ENCODE assay signal across 14 cellular contexts in genomic region chr7:131733604-131734003, GRCh38.
DNase-seq lines count a peak whose midpoint lies in the region; ATAC-seq, FAIRE-seq and TF ChIP-seq lines count a peak whose summit lies in the region.
"Had no signal": no experiment of that assay in that cellular context is flagged by ENCODE, and none has a peak within 500 bp of the region (broad histone marks: within the 10 kb centered on the region; RNA-seq: fewer than 3 reads in every experiment).

No MANE protein-coding gene starts in this region.

- H3K4me3 Mint-ChIP-seq in GM23338, result no peak overlapping the region
- no peak overlapping the region for H3K4me3 Mint-ChIP-seq in H9
- no peak overlapping the region for H3K4me3 Mint-ChIP-seq in type B pancreatic cell
- no peak overlapping the region for H3K4me3 Mint-ChIP-seq in T-helper 17 cell
- H3K4me3 Mint-ChIP-seq in stimulated activated naive CD8-positive, alpha-beta T cell treated with anti-CD3 and anti-CD28 coated beads, Interleukin-15, amount 100 ng/mL, for 72 hours, result no peak overlapping the region
- H3K4me3 Mint-ChIP-seq: B cell; CD8-positive, alpha-beta T cell; HFFc6 had no signal

- H3K14ac ChIP-seq in H9 (ENCODE audit: insufficient read depth, low read length) (0 out of 2 replicates have a peak overlapping the region, but pooled peaks have one; percentile 16), H1 (ENCODE audit: insufficient read length) (no peak overlapping the region)

- H3K36me3 Mint-ChIP-seq in GM23338 (ENCODE audit: low read depth) (peaks cover 4% of the 10 kb centered on the region; the same call in 1 of the 3 replicates), H9 (ENCODE audit: insufficient read depth in 1 of 3, low read depth in 3 of 3) (peaks cover 0 to 5% (median 5%) of the 10 kb centered on the region in 3 experiments; a peak in 4 of 7 replicates), type B pancreatic cell (no peaks in the 10 kb centered on the region), T-helper 17 cell (ENCODE audit: low read depth) (no peaks in the 10 kb centered on the region)
- H3K36me3 Mint-ChIP-seq: CD8-positive, alpha-beta T cell had no signal

- H3K79me1 ChIP-seq in H9 (ENCODE audit: insufficient read depth, low read depth, low read length, poor library complexity, severe bottlenecking), result no peaks in the 10 kb centered on the region
- H3K79me1 ChIP-seq in H1 (ENCODE audit: low read depth, low read length), result no peaks in the 10 kb centered on the region

- H4K20me1 ChIP-seq in GM23338 (replicated peaks; ENCODE audit: insufficient read depth) (no peaks in the 10 kb centered on the region), H9 (ENCODE audit: control insufficient read depth, insufficient read depth, insufficient read length) (no peaks in the 10 kb centered on the region), H1 (replicated peaks in 1 of 2; ENCODE audit: control insufficient read depth in 1 of 2, insufficient read depth in 2 of 2, low read length in 2 of 2) (no peaks in the 10 kb centered on the region)
- H4K20me1 ChIP-seq: BLaER1 treated with 17β-estradiol and CSF1 and Interleukin-3, amounts not matched to agents 10 nM and 100 nM had no signal

- POLR2A ChIA-PET in H1 (lab: Charles Lee; ENCODE audit: partially characterized antibody), result no interaction called here

- WGBS in H9 (ENCODE audit: extremely low coverage, insufficient read length, low lambda C conversion rate), result no CpG with 5 or more reads among the region's 6 CpGs
- WGBS in H1 (ENCODE audit: extremely low coverage in 1 of 2, insufficient coverage in 1 of 2, insufficient read length in 1 of 2, insufficient replicate concordance in 2 of 2, low coverage in 1 of 2, low lambda C conversion rate in 2 of 2, missing lambda C conversion rate in 1 of 2), 2 experiments, result 79% methylated on average over 6 of the region's 6 CpGs; no CpG with 5 or more reads in 1 of the 2 experiments

- H3K27ac Mint-ChIP-seq in GM23338, result no peak overlapping the region
- peak overlapping the region in 1 of 3 experiments; percentile 53; a peak in 1 of 7 replicates for H3K27ac Mint-ChIP-seq in H9
- H3K27ac Mint-ChIP-seq in type B pancreatic cell, result no peak overlapping the region
- H3K27ac Mint-ChIP-seq in T-helper 17 cell, result no peak overlapping the region
- H3K27ac Mint-ChIP-seq in stimulated activated naive CD8-positive, alpha-beta T cell treated with anti-CD3 and anti-CD28 coated beads, Interleukin-15, amount 100 ng/mL, for 72 hours, result no peak overlapping the region
- H3K27ac Mint-ChIP-seq: B cell; CD8-positive, alpha-beta T cell; HFFc6 had no signal

- H3K27ac ChIP-seq in GM23338 (ENCODE audit: low read depth), result no peak overlapping the region
- no peak overlapping the region for H3K27ac ChIP-seq in H9 (ENCODE audit: insufficient read length, low read depth, low read length)
- no peak overlapping the region for H3K27ac ChIP-seq in H1 (ENCODE audit: low read depth, low read length)
- H3K27ac ChIP-seq: BLaER1 treated with 17β-estradiol and CSF1 and Interleukin-3, amounts not matched to agents 10 nM and 100 nM had no signal

- H2AK5ac ChIP-seq in H9 (ENCODE audit: insufficient read length, low read length), result no peak overlapping the region
- no peak overlapping the region for H2AK5ac ChIP-seq in H1 (ENCODE audit: low read depth, low read length)

- H3T11ph ChIP-seq in H9 (ENCODE audit: low read length), result no peak overlapping the region

- H4K91ac ChIP-seq in H9 (ENCODE audit: insufficient read length, low read depth, low read length) (no peak overlapping the region), H1 (replicated peaks; ENCODE audit: insufficient read length, low read length) (no peak overlapping the region)

- H2AFZ ChIP-seq in GM23338, result 0 out of 2 replicates have a peak overlapping the region, but pooled peaks have one; percentile 52
- H2AFZ ChIP-seq in H9 (ENCODE audit: low read length), result no peak overlapping the region
- H2AFZ ChIP-seq in H1 (ENCODE audit: low read length), result no peak overlapping the region

- no peak overlapping the region for H3K23ac ChIP-seq in H9 (ENCODE audit: insufficient read length, low read depth, low read length)
- H3K23ac ChIP-seq in H1 (ENCODE audit: insufficient read length), result no peak overlapping the region

- peaks cover 22% of the 10 kb centered on the region for H3K4me1 Mint-ChIP-seq in GM23338
- peaks cover 17 to 25% of the 10 kb centered on the region in 2 experiments for H3K4me1 Mint-ChIP-seq in H9
- H3K4me1 Mint-ChIP-seq in type B pancreatic cell (ENCODE audit: unreplicated experiment), result no peaks in the 10 kb centered on the region
- no peaks in the 10 kb centered on the region for H3K4me1 Mint-ChIP-seq in T-helper 17 cell
- no peaks in the 10 kb centered on the region for H3K4me1 Mint-ChIP-seq in stimulated activated naive CD8-positive, alpha-beta T cell treated with anti-CD3 and anti-CD28 coated beads, Interleukin-15, amount 100 ng/mL, for 72 hours
- H3K4me1 Mint-ChIP-seq: B cell had no signal

- no peak for TF ChIP-seq POLR2A in H1 (IDR thresholded peaks at IDR 0.05; ENCODE audit: control extremely low read depth in 1 of 2, low read depth in 2 of 2, low read length in 2 of 2)

- H3K4me1 ChIP-seq in GM23338 (ENCODE audit: insufficient read depth), result peaks cover 23% of the 10 kb centered on the region
- peaks cover 4% of the 10 kb centered on the region; the same call in 1 of the 2 replicates for H3K4me1 ChIP-seq in H9 (ENCODE audit: insufficient read depth, low read length)
- H3K4me1 ChIP-seq in H1 (replicated peaks in 1 of 4; ENCODE audit: control insufficient read depth in 3 of 4, insufficient read depth in 4 of 4, low read length in 3 of 4), result peaks cover 0 to 7% (median 0%) of the 10 kb centered on the region in 4 experiments; a peak in 2 of 7 replicates
- H3K4me1 ChIP-seq: BLaER1 treated with 17β-estradiol and CSF1 and Interleukin-3, amounts not matched to agents 10 nM and 100 nM had no signal

- H3F3A ChIP-seq in GM23338 (replicated peaks; ENCODE audit: low read depth), result no peaks in the 10 kb centered on the region

- H3K23me2 ChIP-seq in H9 (ENCODE audit: insufficient read length, low read depth, low read length, poor library complexity, severe bottlenecking) (no peaks in the 10 kb centered on the region), H1 (ENCODE audit: low read depth, low read length) (no peaks in the 10 kb centered on the region; the same call in 1 of the 2 replicates)

- TF ChIP-seq EP300 in H1 (IDR thresholded peaks at IDR 0.05; ENCODE audit: borderline replicate concordance in 1 of 2, low read depth in 2 of 2, low read length in 2 of 2), result no peak

- DNase-seq in GM23338 (ENCODE audit: low spot score) (no peak), H9 (no peak), H1 (ENCODE audit: low read depth in 1 of 2, low spot score in 2 of 2) (no peak), type B pancreatic cell (ENCODE audit: extremely low spot score, unreplicated experiment) (peak; percentile 8), T-helper 17 cell (no peak)
- no peak for DNase-seq in stimulated activated naive CD8-positive, alpha-beta T cell treated with anti-CD3 and anti-CD28 coated beads, Interleukin-15, amount 100 ng/mL, for 72 hours
- DNase-seq: Calu3; CD8-positive, alpha-beta T cell; DMS79 treated with DMSO at 0.1 percent for 48 hours; GF-D8; HFFc6 had no signal

- H3K9ac ChIP-seq in H9 (ENCODE audit: extremely low read depth, insufficient read length, low read length), result no peak overlapping the region
- H3K9ac ChIP-seq in H1 (replicated peaks in 1 of 4; ENCODE audit: extremely low read depth in 1 of 4, low read depth in 3 of 4, low read length in 3 of 4), result no peak overlapping the region
- H3K9ac ChIP-seq: BLaER1 treated with 17β-estradiol and CSF1 and Interleukin-3, amounts not matched to agents 10 nM and 100 nM had no signal

- H3K27me3 ChIP-seq in GM23338 (ENCODE audit: insufficient read depth) (no peaks in the 10 kb centered on the region), H9 (ENCODE audit: insufficient read depth, low read length) (no peaks in the 10 kb centered on the region), H1 (replicated peaks in 1 of 4; ENCODE audit: control insufficient read depth in 3 of 4, extremely low read depth in 1 of 4, insufficient read depth in 3 of 4, low read length in 3 of 4) (no peaks in the 10 kb centered on the region)
- H3K27me3 ChIP-seq: BLaER1 treated with 17β-estradiol and CSF1 and Interleukin-3, amounts not matched to agents 10 nM and 100 nM had no signal

- CTCF ChIA-PET in H1 (lab: Charles Lee; ENCODE audit: partially characterized antibody), result interaction anchor here (0.7 to 1.2 kb wide), 5 partner anchors 11 to 126 kb away, joined by 3 to 5 read pairs (median 4); no protein-coding TSS in a partner anchor

- peaks cover 6% of the 10 kb centered on the region for H3K9me3 Mint-ChIP-seq in GM23338
- peaks cover 7 to 9% of the 10 kb centered on the region in 2 experiments; a peak in 4 of 5 replicates for H3K9me3 Mint-ChIP-seq in H9
- H3K9me3 Mint-ChIP-seq in type B pancreatic cell, result peaks cover 5% of the 10 kb centered on the region
- H3K9me3 Mint-ChIP-seq in stimulated activated naive CD8-positive, alpha-beta T cell treated with anti-CD3 and anti-CD28 coated beads, Interleukin-15, amount 100 ng/mL, for 72 hours, result peaks cover 4 to 13% of the 10 kb centered on the region in 2 donors

- H3K4ac ChIP-seq in H9 (ENCODE audit: low read depth, low read length) (no peak overlapping the region), H1 (replicated peaks; ENCODE audit: insufficient read length, low read depth, low read length) (no peak overlapping the region)

- H3K4me2 ChIP-seq in GM23338 (peak overlapping the region; percentile 2; the same call in 1 of the 2 replicates), H9 (ENCODE audit: insufficient read depth, insufficient read length, low read length) (no peak overlapping the region), H1 (ENCODE audit: insufficient read depth in 1 of 2, low read depth in 2 of 2, low read length in 2 of 2) (no peak overlapping the region)
- H3K4me2 ChIP-seq: BLaER1 treated with 17β-estradiol and CSF1 and Interleukin-3, amounts not matched to agents 10 nM and 100 nM had no signal

- ATAC-seq in GM23338 (peak; percentile 57), T-helper 17 cell (no peak)
- no peak for ATAC-seq in stimulated activated naive CD8-positive, alpha-beta T cell treated with anti-CD3 and anti-CD28 coated beads, Interleukin-15, amount 100 ng/mL, for 72 hours
- ATAC-seq: CD8-positive, alpha-beta T cell; HCT116 had no signal

- peaks cover 2% of the 10 kb centered on the region for H3K9me3 ChIP-seq in H9 (ENCODE audit: control insufficient read depth, low read depth, low read length)
- H3K9me3 ChIP-seq in H1 (ENCODE audit: insufficient read depth in 2 of 2, low read depth in 1 of 2, low read length in 1 of 2), result peaks cover 2 to 3% of the 10 kb centered on the region in 2 experiments; a peak in 1 of 4 replicates
- no peaks in the 10 kb centered on the region for H3K9me3 ChIP-seq in T-helper 17 cell (ENCODE audit: control insufficient read depth, low read length, poor library complexity, severe bottlenecking)

- H2BK15ac ChIP-seq in H9 (ENCODE audit: low read depth, low read length), result no peak overlapping the region
- H2BK15ac ChIP-seq in H1 (ENCODE audit: low read length), result no peak overlapping the region

- peaks cover 18% of the 10 kb centered on the region for H3K9me2 ChIP-seq in GM23338 (ENCODE audit: insufficient read depth)

- TF ChIP-seq RAD21 in H1 (IDR thresholded peaks at IDR 0.05 in 1 of 2, conservative IDR thresholded peaks at IDR 0.05 in 1 of 2; ENCODE audit: low read depth in 2 of 2, low read length in 2 of 2), result no peak

- H3K18ac ChIP-seq in H9 (ENCODE audit: insufficient read length, low read depth, low read length) (no peak overlapping the region), H1 (ENCODE audit: extremely low read depth, low read length) (no peak overlapping the region)

- TF ChIP-seq CTCF in GM23338 (conservative IDR thresholded peaks at IDR 0.05; ENCODE audit: low read depth in 2 of 2), result no peak
- no peak for TF ChIP-seq CTCF in H9 (conservative IDR thresholded peaks at IDR 0.05)
- no peak for TF ChIP-seq CTCF in H1 (IDR thresholded peaks at IDR 0.05; ENCODE audit: control extremely low read depth in 1 of 3, insufficient read depth in 1 of 3, low read depth in 1 of 3, low read length in 3 of 3)
- no peak for TF ChIP-seq CTCF in type B pancreatic cell (conservative IDR thresholded peaks at IDR 0.05)

- H3K56ac ChIP-seq in H9 (ENCODE audit: insufficient read length, low read depth, low read length), result no peak overlapping the region
- H3K56ac ChIP-seq in H1 (replicated peaks; ENCODE audit: insufficient read length, low read depth, low read length), result no peak overlapping the region

- no peak overlapping the region for H3K4me3 ChIP-seq in GM23338
- H3K4me3 ChIP-seq in H1 (ENCODE audit: extremely low read depth in 1 of 4, insufficient read depth in 2 of 4, low read depth in 3 of 4, low read length in 4 of 4), result no peak overlapping the region
- H3K4me3 ChIP-seq: BLaER1 treated with 17β-estradiol and CSF1 and Interleukin-3, amounts not matched to agents 10 nM and 100 nM had no signal

- H3K27me3 Mint-ChIP-seq in GM23338 (ENCODE audit: insufficient read depth, low read depth, poor library complexity) (peaks cover 14% of the 10 kb centered on the region), H9 (ENCODE audit: low read depth) (peaks cover 20% of the 10 kb centered on the region), type B pancreatic cell (peaks cover 54% of the 10 kb centered on the region), T-helper 17 cell (peaks cover 54% of the 10 kb centered on the region)
- H3K27me3 Mint-ChIP-seq in stimulated activated naive CD8-positive, alpha-beta T cell treated with anti-CD3 and anti-CD28 coated beads, Interleukin-15, amount 100 ng/mL, for 72 hours, result peaks cover 46% of the 10 kb centered on the region

- no peak overlapping the region for H2BK5ac ChIP-seq in H9 (ENCODE audit: insufficient read length, low read length)
- no peak overlapping the region for H2BK5ac ChIP-seq in H1 (ENCODE audit: low read depth, low read length)

- H3K79me2 ChIP-seq in GM23338 (replicated peaks; ENCODE audit: insufficient read depth) (no peaks in the 10 kb centered on the region), H9 (ENCODE audit: insufficient read depth, low read length) (no peaks in the 10 kb centered on the region), H1 (ENCODE audit: control insufficient read depth in 1 of 2, insufficient read depth in 2 of 2, low read length in 2 of 2) (no peaks in the 10 kb centered on the region)

- no peak overlapping the region for H4K5ac ChIP-seq in H9 (ENCODE audit: insufficient read length, low read depth, low read length)
- H4K5ac ChIP-seq in H1 (ENCODE audit: insufficient read length, low read depth, low read length), result no peak overlapping the region

- no peak overlapping the region for H2BK120ac ChIP-seq in H9 (ENCODE audit: low read depth, low read length, poor library complexity, severe bottlenecking)
- no peak overlapping the region for H2BK120ac ChIP-seq in H1 (replicated peaks; ENCODE audit: low read depth, low read length)

- no peak for FAIRE-seq in H1 (lab: Jason Lieb, UNC)

- H2BK12ac ChIP-seq in H9 (ENCODE audit: insufficient read length, low read depth, low read length) (no peak overlapping the region), H1 (ENCODE audit: low read depth, low read length) (0 out of 2 replicates have a peak overlapping the region, but pooled peaks have one; percentile 12)

- H3K36me3 ChIP-seq in GM23338 (ENCODE audit: insufficient read depth) (no peaks in the 10 kb centered on the region), H1 (ENCODE audit: control insufficient read depth in 2 of 4, insufficient read depth in 4 of 4, low read length in 3 of 4) (no peaks in the 10 kb centered on the region)
- H3K36me3 ChIP-seq: BLaER1 treated with 17β-estradiol and CSF1 and Interleukin-3, amounts not matched to agents 10 nM and 100 nM had no signal

- no peak overlapping the region for H2BK20ac ChIP-seq in H9 (ENCODE audit: low read depth, low read length, poor library complexity, severe bottlenecking)
- no peak overlapping the region for H2BK20ac ChIP-seq in H1 (ENCODE audit: low read length)

- H4K8ac ChIP-seq in H9 (replicated peaks; ENCODE audit: insufficient read length, low read depth, low read length) (no peak overlapping the region), H1 (ENCODE audit: extremely low read depth, insufficient read depth, low read length) (no peak overlapping the region)
